ENCODE assay signal across 13 cellular contexts in the genomic region with DNA sequence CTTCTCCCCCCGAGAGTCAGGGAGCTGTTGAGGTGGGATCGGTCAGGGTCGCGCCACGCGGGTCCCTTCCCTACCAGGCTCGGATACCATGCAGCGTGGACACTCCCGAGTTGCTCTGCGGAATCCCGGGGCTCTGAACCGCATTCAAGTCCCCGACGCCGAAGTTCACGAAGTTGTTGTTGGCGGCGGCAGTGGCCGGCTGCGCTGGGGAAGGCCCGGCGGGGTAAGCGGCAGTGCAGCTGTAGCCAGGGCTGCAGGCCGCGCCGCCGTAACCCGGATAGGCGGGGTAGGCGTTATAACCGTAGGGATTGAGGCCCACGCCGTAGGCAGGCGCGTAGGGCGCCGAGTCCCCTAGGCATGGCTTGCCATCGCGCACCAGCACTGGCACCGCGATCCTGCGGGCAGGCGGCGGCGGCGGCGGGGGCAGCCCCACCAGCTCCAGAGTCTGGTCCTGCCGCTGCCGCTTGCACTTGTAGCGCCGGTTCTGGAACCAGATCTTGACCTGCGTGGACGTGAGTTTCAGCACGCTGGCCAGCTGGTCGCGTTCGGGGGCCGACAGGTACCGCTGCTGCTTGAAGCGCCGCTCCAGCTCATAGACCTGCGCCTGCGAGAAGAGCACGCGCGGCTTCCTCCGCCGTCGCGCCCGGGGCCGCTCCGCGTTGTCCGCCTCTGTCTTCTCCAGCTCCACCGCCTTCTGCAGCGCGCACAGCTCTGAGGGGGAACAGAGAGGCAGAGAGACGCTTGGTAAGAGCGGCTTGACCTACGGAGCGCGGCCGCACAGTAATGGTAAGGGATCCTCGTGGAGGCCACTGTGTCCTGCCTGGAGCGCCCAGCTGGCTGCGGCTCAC. TPM values are rescaled to one million over a fixed set of nuclear protein-coding genes. Genes with fewer than 3 reads are reported as not detected.
A peak's percentile ranks its signal among the peaks of the same experiment; 100 is the strongest.
DNase-seq lines count a peak whose midpoint lies in the region; ATAC-seq, FAIRE-seq and TF ChIP-seq lines count a peak whose summit lies in the region.
"Had no signal": no experiment of that assay in that cellular context is flagged by ENCODE, and none has a peak within 500 bp of the region (broad histone marks: within the 10 kb centered on the region; RNA-seq: fewer than 3 reads in every experiment).

No MANE protein-coding gene starts in this region.

- H3K27ac ChIP-seq in HepG2 (ENCODE audit: extremely low read length, insufficient read depth, low read length), result no peak overlapping the region
- no peak overlapping the region for H3K27ac ChIP-seq in right lobe of liver
- no peak overlapping the region for H3K27ac ChIP-seq in mesodermal cell (ENCODE audit: low read depth, low read length, severe bottlenecking)
- H3K27ac ChIP-seq in urinary bladder (ENCODE audit: low read depth), result no peak overlapping the region

- no peak for FAIRE-seq in HepG2 (lab: Jason Lieb, UNC)

- intact Hi-C loops in HepG2 (cut with micrococcal nuclease; ENCODE audit: unreplicated experiment) (no loop called here), right lobe of liver (cut with DNase I) (no loop called here), MCF 10A (cut with micrococcal nuclease) (no loop called here)

- TF ChIP-seq EP300 in HepG2 (IDR thresholded peaks at IDR 0.05; ENCODE audit: low read depth in 2 of 2, low read length in 2 of 2) (no peak), HepG2 (CRISPR knock-in tag; IDR thresholded peaks at IDR 0.05; ENCODE audit: borderline replicate concordance) (no peak)

- H3K9me3 ChIP-seq in HepG2 (ENCODE audit: low read length), result no peaks in the 10 kb centered on the region
- no peaks in the 10 kb centered on the region for H3K9me3 ChIP-seq in right lobe of liver
- no peaks in the 10 kb centered on the region for H3K9me3 ChIP-seq in mesodermal cell (ENCODE audit: control insufficient read depth, low read length)

- H3K4me3 ChIP-seq in HepG2 (replicated peaks in 1 of 3; ENCODE audit: insufficient read depth in 1 of 3, low read depth in 2 of 3, low read length in 3 of 3) (no peak overlapping the region; a peak in 1 of 6 replicates), right lobe of liver (no peak overlapping the region), mesodermal cell (ENCODE audit: extremely low read depth, insufficient read depth, low read length, poor library complexity, severe bottlenecking) (peak overlapping the region; percentile 69), urinary bladder (ENCODE audit: low read depth, low read length) (peak overlapping the region; percentile 4)

- CTCF ChIA-PET in HepG2 (lab: Yijun Ruan, JAX; ENCODE audit: low intra/inter-chr PET ratio, low total read pairs) (no interaction called here), MCF 10A (lab: Yijun Ruan, JAX) (interaction anchor here (1.1 kb wide), 1 partner anchor 253 kb away, joined by 3 read pairs; no protein-coding TSS in a partner anchor)

- H3K27me3 Mint-ChIP-seq in MCF 10A (ENCODE audit: insufficient read depth, unreplicated experiment), result peaks cover 7% of the 10 kb centered on the region

- no peaks in the 10 kb centered on the region for H4K20me1 ChIP-seq in HepG2 (ENCODE audit: insufficient read depth, low read length)

- H2AFZ ChIP-seq in HepG2 (ENCODE audit: low read length), result no peak overlapping the region

- WGBS in HepG2 (ENCODE audit: low lambda C conversion rate), result 76% methylated on average over 40 of the region's 87 CpGs
- WGBS in right lobe of liver (ENCODE audit: insufficient coverage, low coverage, low lambda C conversion rate, missing lambda C conversion rate), result 3% methylated on average over 6 of the region's 87 CpGs
- 3 to 6% methylated on average over 73 to 81 of the region's 87 CpGs for WGBS in mesodermal cell (ENCODE audit: insufficient coverage in 2 of 2), 2 experiments
- 2% methylated on average over 87 of the region's 87 CpGs for WGBS in urinary bladder

- H3K36me3 Mint-ChIP-seq in MCF 10A (ENCODE audit: insufficient read depth, unreplicated experiment), result peaks cover 10% of the 10 kb centered on the region
- H3K36me3 Mint-ChIP-seq: CD8-positive, alpha-beta memory T cell had no signal

- TF ChIP-seq CTCF in HepG2 (CRISPR knock-in tag; IDR thresholded peaks at IDR 0.05), result no peak
- TF ChIP-seq CTCF in right lobe of liver (IDR thresholded peaks at IDR 0.05), result no peak
- TF ChIP-seq CTCF in MCF 10A (IDR thresholded peaks at IDR 0.05; ENCODE audit: unreplicated experiment), result no peak

- H3K36me3 ChIP-seq in HepG2 (replicated peaks in 1 of 2; ENCODE audit: control insufficient read depth in 1 of 2, insufficient read depth in 2 of 2, low read length in 2 of 2), result no peaks in the 10 kb centered on the region
- no peaks in the 10 kb centered on the region for H3K36me3 ChIP-seq in right lobe of liver
- H3K36me3 ChIP-seq in mesodermal cell (ENCODE audit: control insufficient read depth, insufficient read depth, low read length), result peaks cover 30% of the 10 kb centered on the region
- no peaks in the 10 kb centered on the region for H3K36me3 ChIP-seq in urinary bladder (ENCODE audit: insufficient read depth)

- no TSS peak for BruUV-seq in HepG2 (replicated peaks; lab: Mats Ljungman, UMichigan)
- BruUV-seq in MCF 10A (replicated peaks; lab: Mats Ljungman, UMichigan), result no TSS peak

- no peaks in the 10 kb centered on the region for H3K9me3 Mint-ChIP-seq in MCF 10A (ENCODE audit: unreplicated experiment)

- no peak for TF ChIP-seq RAD21 in HepG2 (CRISPR knock-in tag; IDR thresholded peaks at IDR 0.05)

- no peak for DNase-seq in HepG2 (ENCODE audit: low spot score)
- no peak for DNase-seq in right lobe of liver
- no peak for DNase-seq in MCF 10A (ENCODE audit: unreplicated experiment)
- no peak for DNase-seq in superior temporal gyrus (ENCODE audit: extremely low spot score)
- DNase-seq: CD8-positive, alpha-beta memory T cell; hypothalamus; NCI-H187 treated with DMSO at 0.1 percent for 48 hours; posterior cingulate gyrus had no signal

- no peak for ATAC-seq in HepG2
- no peak for ATAC-seq in right lobe of liver
- ATAC-seq in HG02981 (IDR thresholded peaks at IDR 0.05; ENCODE audit: unreplicated experiment), result no peak
- no peak for ATAC-seq in GM18858 (IDR thresholded peaks at IDR 0.05; ENCODE audit: unreplicated experiment)

- H3K27me3 ChIP-seq in HepG2 (ENCODE audit: control insufficient read depth in 1 of 2, insufficient read depth in 2 of 2, low read length in 2 of 2) (peaks cover 12 to 74% of the 10 kb centered on the region in 2 experiments), right lobe of liver (peaks cover 4 to 53% of the 10 kb centered on the region in 2 donors)

- H3K4me2 ChIP-seq in HepG2 (ENCODE audit: low read depth, low read length), result no peak overlapping the region

- in situ Hi-C loops in HepG2 (cut with HindIII; ENCODE audit: extremely low pct_ligation_motif_present, low pct_unique_long_range_greater_than_20kb), result no loop called here

- H3K9ac ChIP-seq in HepG2 (ENCODE audit: insufficient read depth, low read depth, low read length), result no peak overlapping the region

- H3K27ac Mint-ChIP-seq in MCF 10A (ENCODE audit: low read depth, unreplicated experiment), result no peak overlapping the region

- H3K4me1 Mint-ChIP-seq in MCF 10A (ENCODE audit: insufficient read depth, unreplicated experiment), result peaks cover 8% of the 10 kb centered on the region

- no peaks in the 10 kb centered on the region for H3K79me2 ChIP-seq in HepG2 (ENCODE audit: insufficient read depth, low read length)

- H3K4me3 Mint-ChIP-seq in MCF 10A (ENCODE audit: unreplicated experiment), result peak overlapping the region; percentile 83

- POLR2A ChIA-PET in HepG2 (lab: Yijun Ruan, JAX), result no interaction called here
- POLR2A ChIA-PET in MCF 10A (lab: Yijun Ruan, JAX), result no interaction called here

- H3K4me1 ChIP-seq in HepG2 (ENCODE audit: insufficient read depth, low read length), result peaks cover 18% of the 10 kb centered on the region
- H3K4me1 ChIP-seq in right lobe of liver, result peaks cover 0 to 14% (median 0%) of the 10 kb centered on the region in 4 donors
- H3K4me1 ChIP-seq in mesodermal cell (ENCODE audit: control insufficient read depth, insufficient read depth, low read length, poor library complexity, severe bottlenecking), result peaks cover 30% of the 10 kb centered on the region
- no peaks in the 10 kb centered on the region for H3K4me1 ChIP-seq in urinary bladder (ENCODE audit: insufficient read depth)

- TF ChIP-seq POLR2A in HepG2 (IDR thresholded peaks at IDR 0.05; ENCODE audit: insufficient read depth in 1 of 2, low read depth in 2 of 2, low read length in 2 of 2), result no peak
- TF ChIP-seq POLR2A in right lobe of liver (IDR thresholded peaks at IDR 0.05), result no peak

TF ChIP-seq in HepG2, 621 proteins besides CTCF, POLR2A, EP300 and RAD21 (continues in another document):
- TF ChIP-seq SP140L (CRISPR knock-in tag; IDR thresholded peaks at IDR 0.05; ENCODE audit: borderline replicate concordance) (no peak), RBFOX2 (IDR thresholded peaks at IDR 0.05; ENCODE audit: low read depth, low read length) (0 out of 2 replicates have a peak, but pooled peaks have one; percentile 19), ZFP90 (CRISPR knock-in tag; IDR thresholded peaks at IDR 0.05; ENCODE audit: borderline replicate concordance) (no peak)

RNA-seq across cellular contexts. Expression of gene NKX2-5, which starts 2.3 kb away (rescaled TPM):
- total RNA-seq in HepG2 (2016; rRNA removed; fragmentation: Illumina TruSeq; extraction: Trizol), result 0.49 and 0.93 TPM in 2 replicates
- total RNA-seq in HepG2 (2016; cell fraction: cytosol; rRNA removed; fragmentation: Illumina TruSeq; extraction: Trizol; ENCODE audit: low read depth), result 0.44 and 1.3 TPM in 2 replicates
- 0.21 and 0.84 TPM in 2 replicates for total RNA-seq in HepG2 (2016; cell fraction: insoluble cytoplasmic fraction; rRNA removed; fragmentation: Illumina TruSeq; extraction: Trizol)
- 1.3 and 1.5 TPM in 2 replicates for total RNA-seq in HepG2 (2016; cell fraction: membrane; rRNA removed; fragmentation: Illumina TruSeq; extraction: Trizol)
- 0.56 and 0.59 TPM in 2 replicates for total RNA-seq in HepG2 (2016; cell fraction: nucleus; rRNA removed; fragmentation: Illumina TruSeq; extraction: Trizol)
- 0.53 and 0.59 TPM in 2 replicates for polyA plus RNA-seq in HepG2 (2011; rRNA removed)
- 0.51 and 1.1 TPM in 2 replicates for polyA plus RNA-seq in HepG2 (2011; cell fraction: cytosol; rRNA removed)
- 0.71 and 1.1 TPM in 2 replicates for polyA plus RNA-seq in HepG2 (2011; cell fraction: nucleus; rRNA removed)
- 0.76 and 2.3 TPM in 2 replicates for polyA plus RNA-seq in HepG2 (2012)
- polyA plus RNA-seq in HepG2 (2016; cell fraction: cytosol; fragmentation: Illumina TruSeq; extraction: Trizol; ENCODE audit: low read depth), result 1.3 TPM in 2 replicates
- 0.97 and 1.0 TPM in 2 replicates for polyA plus RNA-seq in HepG2 (2016; cell fraction: insoluble cytoplasmic fraction; fragmentation: Illumina TruSeq; extraction: Trizol; ENCODE audit: low read depth)
- polyA plus RNA-seq in HepG2 (2016; cell fraction: membrane; fragmentation: Illumina TruSeq; extraction: Trizol; ENCODE audit: low read depth), result 1.5 and 1.9 TPM in 2 replicates
- 0.95 and 1.3 TPM in 2 replicates for polyA plus RNA-seq in HepG2 (2016; cell fraction: nucleus; fragmentation: Illumina TruSeq; extraction: Trizol; ENCODE audit: insufficient read depth, low read depth)
- polyA minus RNA-seq in HepG2 (2011; rRNA and poly(A)+ RNA removed; ENCODE audit: low replicate concordance), result 0.32 TPM in 1 of 2 replicates, not detected in the other
- polyA minus RNA-seq in HepG2 (2011; cell fraction: cytosol; rRNA and poly(A)+ RNA removed), result 0.35 TPM in 1 of 2 replicates, not detected in the other
- polyA minus RNA-seq in HepG2 (2011; cell fraction: nucleus; rRNA and poly(A)+ RNA removed), result not detected in 2 replicates
- not detected for total RNA-seq in right lobe of liver
- 3.9 and 5.5 TPM in 2 replicates for total RNA-seq in MCF 10A (2022)
- 66.8 TPM for polyA plus RNA-seq in mesodermal cell (2013, experiment 1 of 2)
- polyA plus RNA-seq in mesodermal cell (2013, experiment 2 of 2), result 61.6 TPM
- total RNA-seq in urinary bladder, result not detected
- polyA plus RNA-seq in urinary bladder, result not detected
- total RNA-seq: activated CD8-positive, alpha-beta memory T cell treated with anti-CD3 and anti-CD28 coated beads for 36 hours had no signal
- polyA plus RNA-seq: CD8-positive, alpha-beta memory T cell had no signal

Comparison
In these comparisons a context has a peak if more than half of its experiments do, and no peak if none do; other contexts are left out.
1. H3K4me3 ChIP-seq: peak in mesodermal cell (single experiment) and urinary bladder (single experiment); none in HepG2 (0 of 3) and right lobe of liver (0 of 3).